In genomic region chr1:114345930-114346479, GRCh38 we compare ENCODE assay signal across 8 cellular contexts.
A peak's percentile ranks its signal among the peaks of the same experiment; 100 is the strongest.
DNase-seq lines count a peak whose midpoint lies in the region; ATAC-seq and TF ChIP-seq lines count a peak whose summit lies in the region.

No MANE protein-coding gene starts in this region.

- H3K4me1 Mint-ChIP-seq in CD4-positive, alpha-beta T cell (ENCODE audit: low read depth): peaks cover 36% of the 10 kb centered on the region
- peaks cover 32% of the 10 kb centered on the region for H3K4me1 Mint-ChIP-seq in activated T-helper 1 cell treated with anti-CD3 and anti-CD28 coated beads, Interleukin-12 subunit alpha, Interleukin-12 subunit beta, Interleukin-2, Interleukin-4 antibody, amounts not matched to agents 30 ng/mL and 10 ng/mL and 1 ng/mL, durations not matched to agents 14 hours and 24 hours and 36 hours (ENCODE audit: low read depth)

- DNase-seq in CD4-positive, alpha-beta T cell: no peak
- no peak for DNase-seq in activated T-helper 1 cell treated with anti-CD3 and anti-CD28 coated beads, Interleukin-12 subunit alpha, Interleukin-12 subunit beta, Interleukin-2, Interleukin-4 antibody, amounts not matched to agents 30 ng/mL and 10 ng/mL and 1 ng/mL, durations not matched to agents 14 hours and 24 hours and 36 hours (ENCODE audit: low spot score)
- DNase-seq in left cardiac atrium: peak; percentile 39
- DNase-seq in retina: peak; percentile 77
- no peak for DNase-seq in COR-L47 (lab: John Stamatoyannopoulos, UW)
- DNase-seq in HK-2 (ENCODE audit: unreplicated experiment): no peak

- H3K27me3 ChIP-seq in CD4-positive, alpha-beta T cell (ENCODE audit: control insufficient read depth, insufficient read depth, low read length): no peaks in the 10 kb centered on the region

- H3K27ac ChIP-seq in CD4-positive, alpha-beta T cell (ENCODE audit: low read depth, low read length): no peak overlapping the region

- CTCF ChIA-PET in CD4-positive, alpha-beta T cell (lab: Charles Lee): interaction anchor here (1.1 to 2.4 kb wide), 6 partner anchors 8 to 189 kb away, joined by 3 to 8 read pairs (median 7); no protein-coding TSS in a partner anchor

- no peaks in the 10 kb centered on the region for H3K9me3 Mint-ChIP-seq in CD4-positive, alpha-beta T cell
- H3K9me3 Mint-ChIP-seq in activated T-helper 1 cell treated with anti-CD3 and anti-CD28 coated beads, Interleukin-12 subunit alpha, Interleukin-12 subunit beta, Interleukin-2, Interleukin-4 antibody, amounts not matched to agents 30 ng/mL and 10 ng/mL and 1 ng/mL, durations not matched to agents 14 hours and 24 hours and 36 hours: peaks cover 4% of the 10 kb centered on the region

- no peak for TF ChIP-seq CTCF in CD4-positive, alpha-beta T cell (IDR thresholded peaks at IDR 0.05)

- peak overlapping the region; percentile 97 for H3K4me3 Mint-ChIP-seq in CD4-positive, alpha-beta T cell
- peak overlapping the region; percentile 93 for H3K4me3 Mint-ChIP-seq in activated T-helper 1 cell treated with anti-CD3 and anti-CD28 coated beads, Interleukin-12 subunit alpha, Interleukin-12 subunit beta, Interleukin-2, Interleukin-4 antibody, amounts not matched to agents 30 ng/mL and 10 ng/mL and 1 ng/mL, durations not matched to agents 14 hours and 24 hours and 36 hours

- H3K36me3 Mint-ChIP-seq in CD4-positive, alpha-beta T cell (ENCODE audit: low read depth): no peaks in the 10 kb centered on the region
- peaks cover 5% of the 10 kb centered on the region for H3K36me3 Mint-ChIP-seq in activated T-helper 1 cell treated with anti-CD3 and anti-CD28 coated beads, Interleukin-12 subunit alpha, Interleukin-12 subunit beta, Interleukin-2, Interleukin-4 antibody, amounts not matched to agents 30 ng/mL and 10 ng/mL and 1 ng/mL, durations not matched to agents 14 hours and 24 hours and 36 hours (ENCODE audit: low read depth)

- POLR2A ChIA-PET in CD4-positive, alpha-beta T cell (lab: Charles Lee): interaction anchor here (0.6 to 2.2 kb wide), 4 partner anchors 12 to 1732 kb away, joined by 3 to 5 read pairs (median 4); no protein-coding TSS in a partner anchor

- peak overlapping the region; percentile 79 for H3K27ac Mint-ChIP-seq in CD4-positive, alpha-beta T cell
- peak overlapping the region; percentile 91 for H3K27ac Mint-ChIP-seq in activated T-helper 1 cell treated with anti-CD3 and anti-CD28 coated beads, Interleukin-12 subunit alpha, Interleukin-12 subunit beta, Interleukin-2, Interleukin-4 antibody, amounts not matched to agents 30 ng/mL and 10 ng/mL and 1 ng/mL, durations not matched to agents 14 hours and 24 hours and 36 hours

- H3K27me3 Mint-ChIP-seq in CD4-positive, alpha-beta T cell: no peaks in the 10 kb centered on the region
- no peaks in the 10 kb centered on the region for H3K27me3 Mint-ChIP-seq in activated T-helper 1 cell treated with anti-CD3 and anti-CD28 coated beads, Interleukin-12 subunit alpha, Interleukin-12 subunit beta, Interleukin-2, Interleukin-4 antibody, amounts not matched to agents 30 ng/mL and 10 ng/mL and 1 ng/mL, durations not matched to agents 14 hours and 24 hours and 36 hours (ENCODE audit: insufficient read depth)

- intact Hi-C loops in CD4-positive, alpha-beta T cell (cut with DNase I, micrococcal nuclease): loop anchor here (1.0 to 10.0 kb wide), 11 partner anchors 82 to 1274 kb away; partner anchors contain the start of genes DENND2C (in 2 of the 2), LRIG2 (in 1 of the 2) and NRAS (in 1 of the 2)
- intact Hi-C loops in activated T-helper 1 cell treated with anti-CD3 and anti-CD28 coated beads, Interleukin-12 subunit alpha, Interleukin-12 subunit beta, Interleukin-2, Interleukin-4 antibody, amounts not matched to agents 30 ng/mL and 10 ng/mL and 1 ng/mL, durations not matched to agents 14 hours and 24 hours and 36 hours (cut with micrococcal nuclease): loop anchor here (1.0 to 5.0 kb wide), 11 partner anchors 82 to 1629 kb away; partner anchors contain the start of genes BCAS2, DENND2C, NRAS and PPM1J
- intact Hi-C loops in left cardiac atrium (cut with DNase I): loop anchor here in 1 of 2 donors (5.0 kb wide), 1 partner anchor 81 kb away; no protein-coding TSS in a partner anchor

- H3K9me3 ChIP-seq in CD4-positive, alpha-beta T cell (ENCODE audit: control insufficient read depth, low read length): no peaks in the 10 kb centered on the region

- peak; percentile 11 for ATAC-seq in CD4-positive, alpha-beta T cell (ENCODE audit: poor library complexity)
- ATAC-seq in GM19463 (IDR thresholded peaks at IDR 0.05; ENCODE audit: unreplicated experiment) (peak; percentile 28), HG03571 (IDR thresholded peaks at IDR 0.05; ENCODE audit: unreplicated experiment) (peak; percentile 22), left cardiac atrium (peak; percentile 50 to 78)

Comparison
In these comparisons a context has a peak if more than half of its experiments do, and no peak if none do; other contexts are left out.
1. ATAC-seq: peak in every context shown above with its lines; median percentile 64 in left cardiac atrium; 28 in GM19463; 22 in HG03571; 11 in CD4-positive, alpha-beta T cell.
2. DNase-seq: peak in left cardiac atrium (single experiment) and retina (single experiment); none in CD4-positive, alpha-beta T cell (0 of 10), activated T-helper 1 cell treated with anti-CD3 and anti-CD28 coated beads, Interleukin-12 subunit alpha, Interleukin-12 subunit beta, Interleukin-2, Interleukin-4 antibody, amounts not matched to agents 30 ng/mL and 10 ng/mL and 1 ng/mL, durations not matched to agents 14 hours and 24 hours and 36 hours (single experiment), COR-L47 (single experiment) and HK-2 (single experiment).